Comparison of ENCODE assay signal across 20 cellular contexts in genomic region chr20:40233401-40233800, GRCh38.
DNase-seq lines count a peak whose midpoint lies in the region; ATAC-seq and TF ChIP-seq lines count a peak whose summit lies in the region.
"Had no signal": no experiment of that assay in that cellular context is flagged by ENCODE, and none has a peak within 500 bp of the region (broad histone marks: within the 10 kb centered on the region; RNA-seq: fewer than 3 reads in every experiment).

No MANE protein-coding gene starts in this region.

- DNase-seq in breast epithelium (ENCODE audit: low spot score in 2 of 2) (no peak), mammary epithelial cell (no peak), RWPE2 (ENCODE audit: low spot score) (no peak), omental fat pad (ENCODE audit: low spot score) (no peak), C1 segment of cervical spinal cord (lab: John Stamatoyannopoulos, UW) (no peak), immature natural killer cell (no peak), GM10248 (ENCODE audit: extremely low spot score) (no peak)
- DNase-seq in effector memory CD8-positive, alpha-beta T cell = no peak
- DNase-seq: Caco-2, MV-4-11, NCI-H1417 treated with DMSO at 0.1 percent for 48 hours, NCI-H1930, NCI-H510A, NCI-H82, PC-9, SK-N-SH had no signal

- no peaks in the 10 kb centered on the region for H3K9me3 ChIP-seq in breast epithelium
- no peaks in the 10 kb centered on the region for H3K9me3 ChIP-seq in mammary epithelial cell (replicated peaks; ENCODE audit: insufficient read depth, low read length)
- H3K9me3 ChIP-seq in RWPE2 (ENCODE audit: severe bottlenecking) = no peaks in the 10 kb centered on the region
- H3K9me3 ChIP-seq: Caco-2, SK-N-SH had no signal

- dilution Hi-C loops in mammary epithelial cell (cut with HindIII; ENCODE audit: low sequenced_read_pairs) = no loop called here

- no peaks in the 10 kb centered on the region for H3K27me3 ChIP-seq in breast epithelium
- no peaks in the 10 kb centered on the region for H3K27me3 ChIP-seq in mammary epithelial cell (ENCODE audit: insufficient read depth, low read length)
- H3K27me3 ChIP-seq in RWPE2 (ENCODE audit: insufficient read depth, poor library complexity, severe bottlenecking) = peaks cover 13% of the 10 kb centered on the region

- H3K4me1 ChIP-seq in breast epithelium = no peaks in the 10 kb centered on the region
- H3K4me1 ChIP-seq in mammary epithelial cell (ENCODE audit: insufficient read depth, low read length) = no peaks in the 10 kb centered on the region
- H3K4me1 ChIP-seq in RWPE2 (ENCODE audit: insufficient read depth, poor library complexity, severe bottlenecking) = no peaks in the 10 kb centered on the region
- H3K4me1 ChIP-seq: Caco-2 had no signal

- H4K20me1 ChIP-seq in mammary epithelial cell (ENCODE audit: insufficient read depth, low read length) = no peaks in the 10 kb centered on the region

- TF ChIP-seq CTCF in breast epithelium (IDR thresholded peaks at IDR 0.05) (no peak), mammary epithelial cell (conservative IDR thresholded peaks at IDR 0.05 in 1 of 2, IDR thresholded peaks at IDR 0.05 in 1 of 2; ENCODE audit: extremely low read depth in 1 of 2, insufficient read depth in 1 of 2, low read depth in 1 of 2, low read length in 2 of 2) (no peak), RWPE2 (IDR thresholded peaks at IDR 0.05; ENCODE audit: poor library complexity, severe bottlenecking) (no peak), omental fat pad (IDR thresholded peaks at IDR 0.05) (no peak), GM10248 (IDR thresholded peaks at IDR 0.05; ENCODE audit: control extremely low read depth, extremely low read depth, low read depth, missing control alignments) (no peak)

- CTCF ChIA-PET in mammary epithelial cell (lab: Charles Lee; ENCODE audit: low non-redundant PET) = no interaction called here
- CTCF ChIA-PET in GM10248 (lab: Yijun Ruan, JAX) = no interaction called here

- H3K36me3 ChIP-seq in breast epithelium (no peaks in the 10 kb centered on the region), mammary epithelial cell (ENCODE audit: insufficient read depth, low read length) (no peaks in the 10 kb centered on the region), RWPE2 (ENCODE audit: low read depth) (no peaks in the 10 kb centered on the region)

- no TSS peak for BruUV-seq in mammary epithelial cell (replicated peaks; lab: Mats Ljungman, UMichigan)

- H3K79me2 ChIP-seq in mammary epithelial cell (ENCODE audit: insufficient read depth, low read length) = no peaks in the 10 kb centered on the region

- peak overlapping the region; percentile 25 to 65 for H3K27ac ChIP-seq in breast epithelium
- H3K27ac ChIP-seq in mammary epithelial cell (ENCODE audit: insufficient read depth, low read depth, low read length) = no peak overlapping the region
- no peak overlapping the region for H3K27ac ChIP-seq in RWPE2 (ENCODE audit: poor library complexity, severe bottlenecking)
- H3K27ac ChIP-seq: PC-9 had no signal

- H3K9ac ChIP-seq in mammary epithelial cell (ENCODE audit: insufficient read depth, low read length) = no peak overlapping the region
- H3K9ac ChIP-seq: SK-N-SH had no signal

- in situ Hi-C loops in mammary epithelial cell (cut with MboI; ENCODE audit: low sequenced_read_pairs in 2 of 2) = no loop called here

- H2AFZ ChIP-seq in mammary epithelial cell (ENCODE audit: low read depth, low read length) = no peak overlapping the region
- H2AFZ ChIP-seq: GM23338, PC-9 had no signal

- H3K4me3 ChIP-seq in breast epithelium (peak overlapping the region in 1 of 3 donors; percentile 27), mammary epithelial cell (replicated peaks in 1 of 3; ENCODE audit: insufficient read depth in 1 of 3, low read depth in 2 of 3, low read length in 3 of 3) (no peak overlapping the region), RWPE2 (ENCODE audit: severe bottlenecking) (no peak overlapping the region)
- H3K4me3 ChIP-seq: GM23338, K562, PC-9 had no signal

- H3K36me3 Mint-ChIP-seq in immature natural killer cell = no peaks in the 10 kb centered on the region
- H3K36me3 Mint-ChIP-seq in effector memory CD8-positive, alpha-beta T cell (ENCODE audit: insufficient read depth) = no peaks in the 10 kb centered on the region

- ATAC-seq in RWPE2 (ENCODE audit: low read depth) = 0 out of 3 replicates have a peak, but pooled peaks have one; percentile 36
- peak; percentile 23 for ATAC-seq in omental fat pad (ENCODE audit: low FRiP score)
- no peak for ATAC-seq in effector memory CD8-positive, alpha-beta T cell (replicated peaks)
- ATAC-seq: GM23338, HCT116, K562, Right ventricle myocardium inferior had no signal

- H3K27ac Mint-ChIP-seq in immature natural killer cell = no peak overlapping the region
- no peak overlapping the region for H3K27ac Mint-ChIP-seq in effector memory CD8-positive, alpha-beta T cell
- H3K27ac Mint-ChIP-seq: GM23338 had no signal

- intact Hi-C loops in breast epithelium (cut with DNase I; ENCODE audit: low total_unique reads) (no loop called here), mammary epithelial cell (cut with micrococcal nuclease) (no loop called here)

- H3K4me1 Mint-ChIP-seq in immature natural killer cell = no peaks in the 10 kb centered on the region
- H3K4me1 Mint-ChIP-seq in effector memory CD8-positive, alpha-beta T cell (ENCODE audit: low read depth in 2 of 2) = no peaks in the 10 kb centered on the region

- 81% methylated on average over 3 of the region's 3 CpGs for WGBS in mammary epithelial cell (ENCODE audit: low coverage, missing lambda C conversion rate)

- no peak overlapping the region for H3K4me2 ChIP-seq in mammary epithelial cell (ENCODE audit: insufficient read depth, low read depth, low read length)
- H3K4me2 ChIP-seq: GM23338, PC-9, SK-N-SH had no signal

- H3K27me3 Mint-ChIP-seq in immature natural killer cell (ENCODE audit: low read depth in 3 of 3) = peaks cover 2% of the 10 kb centered on the region in 3 donors
- H3K27me3 Mint-ChIP-seq in effector memory CD8-positive, alpha-beta T cell = peaks cover 0 to 4% of the 10 kb centered on the region in 2 donors

- POLR2A ChIA-PET in GM10248 (lab: Yijun Ruan, JAX) = no interaction called here

- no peak overlapping the region for H3K4me3 Mint-ChIP-seq in immature natural killer cell
- no peak overlapping the region for H3K4me3 Mint-ChIP-seq in effector memory CD8-positive, alpha-beta T cell
- H3K4me3 Mint-ChIP-seq: GM23338 had no signal

- no peaks in the 10 kb centered on the region for H3K9me3 Mint-ChIP-seq in immature natural killer cell
- peaks cover 0 to 2% of the 10 kb centered on the region in 2 donors for H3K9me3 Mint-ChIP-seq in effector memory CD8-positive, alpha-beta T cell
- H3K9me3 Mint-ChIP-seq: GM23338 had no signal

- no peak for TF ChIP-seq POLR2A in breast epithelium (IDR thresholded peaks at IDR 0.05)

Comparison
In these comparisons a context has a peak if more than half of its experiments do, and no peak if none do; other contexts are left out.
1. H3K27ac ChIP-seq: peak in breast epithelium (2 of 2); none in mammary epithelial cell (single experiment) and RWPE2 (single experiment).